In genomic region chr12:56930241-56930640, GRCh38 we compare ENCODE assay signal across 20 cellular contexts. TPM values are rescaled to one million over a fixed set of nuclear protein-coding genes. Genes with fewer than 3 reads are reported as not detected.
DNase-seq lines count a peak whose midpoint lies in the region; ATAC-seq and TF ChIP-seq lines count a peak whose summit lies in the region.
"Had no signal": no experiment of that assay in that cellular context is flagged by ENCODE, and none has a peak within 500 bp of the region (broad histone marks: within the 10 kb centered on the region; RNA-seq: fewer than 3 reads in every experiment).

No MANE protein-coding gene starts in this region.

- no peaks in the 10 kb centered on the region for H3K36me3 ChIP-seq in esophagus muscularis mucosa
- no peaks in the 10 kb centered on the region for H3K36me3 ChIP-seq in mesenchymal stem cell (ENCODE audit: control insufficient read depth in 1 of 2, insufficient read depth in 2 of 2, low read depth in 1 of 2, low read length in 2 of 2)
- H3K36me3 ChIP-seq in stomach: no peaks in the 10 kb centered on the region

- H2AK5ac ChIP-seq in mesenchymal stem cell (ENCODE audit: low read length, severe bottlenecking): no peak overlapping the region

- H3K27me3 Mint-ChIP-seq in osteocyte (ENCODE audit: unreplicated experiment): peaks cover 43% of the 10 kb centered on the region
- H3K27me3 Mint-ChIP-seq: CD4-positive, alpha-beta T cell had no signal

- H3K27ac Mint-ChIP-seq in osteocyte (ENCODE audit: unreplicated experiment): no peak overlapping the region
- H3K27ac Mint-ChIP-seq: CD4-positive, alpha-beta T cell; GM23338; IgD-negative memory B cell had no signal

- peaks cover 3% of the 10 kb centered on the region for H3K4me1 Mint-ChIP-seq in osteocyte (ENCODE audit: unreplicated experiment)
- H3K4me1 Mint-ChIP-seq: IgD-negative memory B cell had no signal

- intact Hi-C loops in esophagus muscularis mucosa (cut with DNase I): no loop called here
- intact Hi-C loops in stomach (cut with DNase I; ENCODE audit: low total_unique reads): no loop called here

- H3K4me3 ChIP-seq in esophagus muscularis mucosa (no peak overlapping the region), mesenchymal stem cell (ENCODE audit: insufficient read depth in 1 of 2, low read depth in 1 of 2, low read length in 2 of 2) (no peak overlapping the region), stomach (no peak overlapping the region)
- H3K4me3 ChIP-seq: GM23338 had no signal

- no peak for TF ChIP-seq EP300 in esophagus muscularis mucosa (IDR thresholded peaks at IDR 0.05)
- no peak for TF ChIP-seq EP300 in stomach (IDR thresholded peaks at IDR 0.05)

- H3K9me3 ChIP-seq in esophagus muscularis mucosa (no peaks in the 10 kb centered on the region), mesenchymal stem cell (ENCODE audit: control insufficient read depth, low read length) (no peaks in the 10 kb centered on the region), stomach (no peaks in the 10 kb centered on the region)
- H3K9me3 ChIP-seq: Caco-2 had no signal

- peak overlapping the region; percentile 13 for H2BK120ac ChIP-seq in mesenchymal stem cell (ENCODE audit: low read depth, low read length)

- H3K18ac ChIP-seq in mesenchymal stem cell (ENCODE audit: low read depth in 1 of 2, low read length in 2 of 2): no peak overlapping the region

- peak; percentile 82 for DNase-seq in esophagus muscularis mucosa (ENCODE audit: extremely low spot score)
- DNase-seq in mesenchymal stem cell: no peak
- DNase-seq in osteocyte (ENCODE audit: extremely low spot score, unreplicated experiment): peak; percentile 70
- peak; percentile 31 for DNase-seq in ureter (ENCODE audit: low spot score)
- no peak for DNase-seq in stomach
- DNase-seq in occipital lobe (lab: John Stamatoyannopoulos, UW): no peak
- DNase-seq: ACHN; AML-193; Caco-2; CD4-positive, alpha-beta T cell; DMS79; GDM1; HCEC 1CT had no signal

- H4K8ac ChIP-seq in mesenchymal stem cell (ENCODE audit: low read length): no peak overlapping the region

- H4K91ac ChIP-seq in mesenchymal stem cell (ENCODE audit: low read length): peak overlapping the region; percentile 18

- TF ChIP-seq POLR2A in esophagus muscularis mucosa (IDR thresholded peaks at IDR 0.05; ENCODE audit: low read depth) (no peak), stomach (IDR thresholded peaks at IDR 0.05) (no peak)

- H2AFZ ChIP-seq in mesenchymal stem cell (ENCODE audit: low read depth, low read length): no peak overlapping the region
- H2AFZ ChIP-seq: GM23338 had no signal

- WGBS in esophagus muscularis mucosa: 88% methylated on average over 5 of the region's 8 CpGs
- WGBS in mesenchymal stem cell: 87% methylated on average over 8 of the region's 8 CpGs
- whole genome bisulfite sequencing in stomach, 5 donors: 88 to 91% (median 89%) methylated on average over 5 to 8 of the region's 8 CpGs

- no peak overlapping the region for H3K27ac ChIP-seq in esophagus muscularis mucosa (replicated peaks in 1 of 4)
- no peak overlapping the region for H3K27ac ChIP-seq in mesenchymal stem cell (ENCODE audit: low read length, poor library complexity, severe bottlenecking)
- H3K27ac ChIP-seq in stomach: no peak overlapping the region
- H3K27ac ChIP-seq: C4-2B had no signal

- H3K9me3 Mint-ChIP-seq in osteocyte (ENCODE audit: unreplicated experiment): no peaks in the 10 kb centered on the region
- H3K9me3 Mint-ChIP-seq: CD4-positive, alpha-beta T cell; GM23338; IgD-negative memory B cell had no signal

- H3K4me2 ChIP-seq in mesenchymal stem cell (ENCODE audit: low read length, poor library complexity, severe bottlenecking): no peak overlapping the region
- H3K4me2 ChIP-seq: GM23338 had no signal

- peak overlapping the region; percentile 2 to 74 for H2BK12ac ChIP-seq in mesenchymal stem cell (ENCODE audit: low read length in 2 of 2)

- no peaks in the 10 kb centered on the region for H3K36me3 Mint-ChIP-seq in osteocyte (ENCODE audit: unreplicated experiment)
- H3K36me3 Mint-ChIP-seq: IgD-negative memory B cell had no signal

- H2BK15ac ChIP-seq in mesenchymal stem cell (ENCODE audit: low read depth, poor library complexity, severe bottlenecking): peak overlapping the region; percentile 44

- no peak overlapping the region for H3K4ac ChIP-seq in mesenchymal stem cell (ENCODE audit: low read depth in 1 of 2, low read length in 2 of 2)

- H2BK5ac ChIP-seq in mesenchymal stem cell (ENCODE audit: low read depth, low read length, poor library complexity, severe bottlenecking): no peak overlapping the region

- H3K23ac ChIP-seq in mesenchymal stem cell (ENCODE audit: low read length in 2 of 2): no peak overlapping the region

- no peaks in the 10 kb centered on the region for H3K79me1 ChIP-seq in mesenchymal stem cell (replicated peaks; ENCODE audit: low read length, poor library complexity, severe bottlenecking)

- H3K9ac ChIP-seq in mesenchymal stem cell (ENCODE audit: low read length): no peak overlapping the region

- ATAC-seq in HG03095 (IDR thresholded peaks at IDR 0.05; ENCODE audit: unreplicated experiment): no peak
- ATAC-seq: GM23338, HepG2 had no signal

- H3K4me3 Mint-ChIP-seq in osteocyte (ENCODE audit: unreplicated experiment): no peak overlapping the region
- H3K4me3 Mint-ChIP-seq: CD4-positive, alpha-beta T cell; GM23338; IgD-negative memory B cell had no signal

- H3K27me3 ChIP-seq in esophagus muscularis mucosa (no peaks in the 10 kb centered on the region), mesenchymal stem cell (ENCODE audit: control insufficient read depth in 1 of 2, insufficient read depth in 1 of 2, low read length in 2 of 2) (peaks cover 50 to 51% of the 10 kb centered on the region in 2 experiments), stomach (no peaks in the 10 kb centered on the region)

- TF ChIP-seq CTCF in esophagus muscularis mucosa (IDR thresholded peaks at IDR 0.05) (no peak), osteocyte (IDR thresholded peaks at IDR 0.05) (no peak), stomach (IDR thresholded peaks at IDR 0.05) (no peak)

- peaks cover 0 to 4% (median 0%) of the 10 kb centered on the region in 4 donors for H3K4me1 ChIP-seq in esophagus muscularis mucosa
- H3K4me1 ChIP-seq in mesenchymal stem cell (ENCODE audit: control insufficient read depth, insufficient read depth, low read depth, low read length): peaks cover 2% of the 10 kb centered on the region
- H3K4me1 ChIP-seq in stomach: peaks cover 0 to 15% (median 0%) of the 10 kb centered on the region in 4 donors
- H3K4me1 ChIP-seq: Caco-2 had no signal

- H3K14ac ChIP-seq in mesenchymal stem cell (ENCODE audit: low read length in 2 of 2): no peak overlapping the region

RNA-seq across cellular contexts. Expression of gene SDR9C7, which starts 4.0 kb away (rescaled TPM):
- total RNA-seq in esophagus muscularis mucosa (under 1 TPM in 2 of 4 donors, not detected in 2; 0.40 to 0.42 TPM), osteocyte (not detected in 2 replicates), ureter (not detected), stomach (not detected), occipital lobe (0.31 TPM)
- not detected for polyA plus RNA-seq in mesenchymal stem cell (2013, experiment 1 of 2)
- polyA plus RNA-seq in mesenchymal stem cell (2013, experiment 2 of 2): not detected
- under 1 TPM in 1 of 3 donors, not detected in 2; 0.50 TPM for polyA plus RNA-seq in stomach
- total RNA-seq: Caco-2; CD4-positive, alpha-beta T cell; Daoy; GM23338; HepG2 had no signal
- polyA plus RNA-seq: BJ, GM23338, IgD-negative memory B cell had no signal

RNA-seq across cellular contexts. Expression of gene RDH16, which starts 27.2 kb away (rescaled TPM):
- under 1 TPM in 3 of 4 donors, not detected in 1; 0.17 to 0.69 (median 0.42) TPM for total RNA-seq in esophagus muscularis mucosa
- 0.04 TPM for polyA plus RNA-seq in mesenchymal stem cell (2013, experiment 1 of 2)
- polyA plus RNA-seq in mesenchymal stem cell (2013, experiment 2 of 2): 0.03 TPM
- total RNA-seq in osteocyte: 0.16 and 0.27 TPM in 2 replicates
- 0.83 TPM for total RNA-seq in ureter
- 1 to 10 TPM in 1 of 5 donors, under 1 TPM in 1, not detected in 3; 0.37 to 1.0 TPM for total RNA-seq in stomach
- under 1 TPM in 1 of 3 donors, not detected in 2; 0.68 TPM for polyA plus RNA-seq in stomach
- 0.62 TPM for total RNA-seq in occipital lobe

Comparison
In these comparisons a context has a peak if more than half of its experiments do, and no peak if none do; other contexts are left out.
1. DNase-seq: peak in esophagus muscularis mucosa (single experiment), osteocyte (single experiment) and ureter (single experiment); none in mesenchymal stem cell (single experiment), stomach (single experiment) and occipital lobe (single experiment).